In genomic region chr2:26720322-26721166, GRCh38 we compare ENCODE assay signal across 8 cellular contexts. TPM values are rescaled to one million over a fixed set of nuclear protein-coding genes. Genes with fewer than 3 reads are reported as not detected.
A peak's percentile ranks its signal among the peaks of the same experiment; 100 is the strongest.
DNase-seq lines count a peak whose midpoint lies in the region; ATAC-seq lines count a peak whose summit lies in the region.

No MANE protein-coding gene starts in this region.

- H3K27ac ChIP-seq in esophagus (ENCODE audit: low read depth in 2 of 2, low read length in 1 of 2) (peak overlapping the region; percentile 48 to 67), mucosa of rectum (ENCODE audit: low read depth in 2 of 2, low read length in 2 of 2) (peak overlapping the region; percentile 50 to 76)

- H3K9ac ChIP-seq in mucosa of rectum (ENCODE audit: low read depth in 1 of 2, low read length in 2 of 2): peak overlapping the region in 1 of 2 donors; percentile 20

- H3K36me3 ChIP-seq in esophagus (ENCODE audit: control insufficient read depth in 2 of 2, insufficient read depth in 2 of 2, low read length in 1 of 2) (no peaks in the 10 kb centered on the region), mucosa of rectum (ENCODE audit: control insufficient read depth in 2 of 2, insufficient read depth in 2 of 2, low read length in 2 of 2) (no peaks in the 10 kb centered on the region)

- H3K4me1 Mint-ChIP-seq in T-helper 2 cell treated with Interferon-gamma antibody and Interleukin-4, amounts not matched to agents 5 μg/mL and 100 μg/mL, for 36 hours (ENCODE audit: low read depth): no peaks in the 10 kb centered on the region
- no peaks in the 10 kb centered on the region for H3K4me1 Mint-ChIP-seq in activated T-cell treated with anti-CD3 and anti-CD28 coated beads, Interleukin-2, amount 50 U/mL, for 4 hours (ENCODE audit: low read depth)

- ATAC-seq in HG02759 (IDR thresholded peaks at IDR 0.05; ENCODE audit: unreplicated experiment) (no peak), HG03460 (IDR thresholded peaks at IDR 0.05; ENCODE audit: unreplicated experiment) (no peak)
- ATAC-seq in activated T-cell treated with anti-CD3 and anti-CD28 coated beads, Interleukin-2, amount 50 U/mL, for 4 hours: no peak

- H3K9me3 Mint-ChIP-seq in T-helper 2 cell treated with Interferon-gamma antibody and Interleukin-4, amounts not matched to agents 5 μg/mL and 100 μg/mL, for 36 hours: no peaks in the 10 kb centered on the region
- H3K9me3 Mint-ChIP-seq in activated T-cell treated with anti-CD3 and anti-CD28 coated beads, Interleukin-2, amount 50 U/mL, for 4 hours: no peaks in the 10 kb centered on the region

- H3K27ac Mint-ChIP-seq in T-helper 2 cell treated with Interferon-gamma antibody and Interleukin-4, amounts not matched to agents 5 μg/mL and 100 μg/mL, for 36 hours: no peak overlapping the region

- H3K36me3 Mint-ChIP-seq in T-helper 2 cell treated with Interferon-gamma antibody and Interleukin-4, amounts not matched to agents 5 μg/mL and 100 μg/mL, for 36 hours (ENCODE audit: low read depth): no peaks in the 10 kb centered on the region
- H3K36me3 Mint-ChIP-seq in activated T-cell treated with anti-CD3 and anti-CD28 coated beads, Interleukin-2, amount 50 U/mL, for 4 hours (ENCODE audit: insufficient read depth): no peaks in the 10 kb centered on the region

- H3K4me3 Mint-ChIP-seq in T-helper 2 cell treated with Interferon-gamma antibody and Interleukin-4, amounts not matched to agents 5 μg/mL and 100 μg/mL, for 36 hours: no peak overlapping the region
- no peak overlapping the region for H3K4me3 Mint-ChIP-seq in activated T-cell treated with anti-CD3 and anti-CD28 coated beads, Interleukin-2, amount 50 U/mL, for 4 hours

- H3K4me1 ChIP-seq in esophagus (ENCODE audit: control insufficient read depth in 2 of 2, insufficient read depth in 2 of 2, low read length in 1 of 2) (peaks cover 0 to 8% of the 10 kb centered on the region in 2 donors), mucosa of rectum (ENCODE audit: control insufficient read depth in 2 of 2, insufficient read depth in 2 of 2, low read length in 2 of 2) (peaks cover 22 to 30% of the 10 kb centered on the region in 2 donors)

- no peaks in the 10 kb centered on the region for H3K27me3 Mint-ChIP-seq in T-helper 2 cell treated with Interferon-gamma antibody and Interleukin-4, amounts not matched to agents 5 μg/mL and 100 μg/mL, for 36 hours (ENCODE audit: low read depth)
- no peaks in the 10 kb centered on the region for H3K27me3 Mint-ChIP-seq in activated T-cell treated with anti-CD3 and anti-CD28 coated beads, Interleukin-2, amount 50 U/mL, for 4 hours (ENCODE audit: low read depth)

- WGBS in esophagus, 2 donors: 39 to 55% methylated on average over 7 of the region's 7 CpGs

- no peaks in the 10 kb centered on the region for H3K27me3 ChIP-seq in esophagus (ENCODE audit: control insufficient read depth in 1 of 2, insufficient read depth in 2 of 2, low read length in 2 of 2)
- H3K27me3 ChIP-seq in mucosa of rectum (ENCODE audit: control insufficient read depth in 2 of 2, insufficient read depth in 2 of 2, low read length in 2 of 2): no peaks in the 10 kb centered on the region

- DNase-seq in AG08396 (ENCODE audit: low spot score): peak; percentile 84
- DNase-seq in NCI-H1092 (lab: John Stamatoyannopoulos, UW): peak; percentile 62
- DNase-seq in T-helper 2 cell treated with Interferon-gamma antibody and Interleukin-4, amounts not matched to agents 5 μg/mL and 100 μg/mL, for 36 hours (ENCODE audit: low spot score): no peak
- no peak for DNase-seq in activated T-cell treated with anti-CD3 and anti-CD28 coated beads, Interleukin-2, amount 50 U/mL, for 4 hours

- H3K9me3 ChIP-seq in esophagus (ENCODE audit: control insufficient read depth in 2 of 2, insufficient read depth in 1 of 2, low read depth in 1 of 2, low read length in 1 of 2) (no peaks in the 10 kb centered on the region), mucosa of rectum (ENCODE audit: control insufficient read depth in 2 of 2, low read length in 2 of 2) (no peaks in the 10 kb centered on the region)

- H3K4me3 ChIP-seq in esophagus (ENCODE audit: low read depth in 1 of 2, low read length in 2 of 2) (no peak overlapping the region), mucosa of rectum (ENCODE audit: low read length in 2 of 2) (no peak overlapping the region)

RNA-seq across cellular contexts. Expression of gene KCNK3, which starts 28.0 kb away (rescaled TPM):
- under 1 TPM; 0.16 to 0.76 TPM for polyA plus RNA-seq in esophagus
- total RNA-seq in activated T-cell treated with anti-CD3 and anti-CD28 coated beads, Interleukin-2, amount 50 U/mL, for 4 hours: under 1 TPM; 0.08 to 0.16 (median 0.08) TPM

RNA-seq across cellular contexts. Expression of gene SLC35F6, which starts 43.5 kb away (rescaled TPM):
- 10 to 100 TPM; 17.0 to 18.3 TPM for polyA plus RNA-seq in esophagus
- total RNA-seq in activated T-cell treated with anti-CD3 and anti-CD28 coated beads, Interleukin-2, amount 50 U/mL, for 4 hours: 10 to 100 TPM in 2 of 3 donors, 1 to 10 TPM in 1; 9.2 to 12.5 (median 11.6) TPM

Comparison
In these comparisons a context has a peak if more than half of its experiments do, and no peak if none do; other contexts are left out.
1. DNase-seq: peak in AG08396 (single experiment) and NCI-H1092 (single experiment); none in T-helper 2 cell treated with Interferon-gamma antibody and Interleukin-4, amounts not matched to agents 5 μg/mL and 100 μg/mL, for 36 hours (single experiment) and activated T-cell treated with anti-CD3 and anti-CD28 coated beads, Interleukin-2, amount 50 U/mL, for 4 hours (single experiment).